17 cellular contexts compared by ENCODE assay signal in genomic region chr4:18932940-18933339, GRCh38.
DNase-seq lines count a peak whose midpoint lies in the region; ATAC-seq and TF ChIP-seq lines count a peak whose summit lies in the region.
"Had no signal": no experiment of that assay in that cellular context is flagged by ENCODE, and none has a peak within 500 bp of the region (broad histone marks: within the 10 kb centered on the region; RNA-seq: fewer than 3 reads in every experiment).

No MANE protein-coding gene starts in this region.

- no peak for TF ChIP-seq EP300 in SK-N-SH (IDR thresholded peaks at IDR 0.05; ENCODE audit: borderline replicate concordance in 1 of 2, low read depth in 1 of 2, low read length in 1 of 2)

- intact Hi-C loops in left ventricle myocardium superior (cut with micrococcal nuclease) (loop anchor here (5.0 kb wide), 1 partner anchor 246 kb away; no protein-coding TSS in a partner anchor), Caco-2 (cut with micrococcal nuclease; ENCODE audit: unreplicated experiment) (loop anchor here (10.0 kb wide), 1 partner anchor 118 kb away; no protein-coding TSS in a partner anchor)

- no peaks in the 10 kb centered on the region for H3K36me3 Mint-ChIP-seq in mesothelial cell of epicardium
- no peaks in the 10 kb centered on the region for H3K36me3 Mint-ChIP-seq in Caco-2 (ENCODE audit: insufficient read depth, unreplicated experiment)

- H2AFZ ChIP-seq in SK-N-SH (ENCODE audit: low read depth), result no peak overlapping the region

- DNase-seq in SK-N-SH (no peak), SK-N-DZ (ENCODE audit: low spot score) (peak; percentile 3), left ventricle myocardium superior (no peak), mesothelial cell of epicardium (ENCODE audit: low spot score in 2 of 2, unreplicated experiment in 2 of 2) (no peak), Caco-2 (no peak)
- DNase-seq: AML-193; Calu3; CD4-positive, alpha-beta T cell; DMS79 treated with DMSO at 0.1 percent for 48 hours; HCEC 1CT had no signal

- no peak overlapping the region for H3K4me3 ChIP-seq in SK-N-SH (ENCODE audit: low read depth in 2 of 2, low read length in 1 of 2)
- H3K4me3 ChIP-seq in Caco-2 (ENCODE audit: low read depth, low read length), result no peak overlapping the region
- H3K4me3 ChIP-seq: A549, GM23338 had no signal

- H3K9me3 Mint-ChIP-seq in mesothelial cell of epicardium, result peaks cover 12% of the 10 kb centered on the region
- peaks cover 12% of the 10 kb centered on the region for H3K9me3 Mint-ChIP-seq in Caco-2 (ENCODE audit: unreplicated experiment)
- H3K9me3 Mint-ChIP-seq: GM23338 had no signal

- H3F3A ChIP-seq in SK-N-SH (replicated peaks; ENCODE audit: insufficient read depth), result no peaks in the 10 kb centered on the region

- CTCF ChIA-PET in SK-N-SH (lab: Yijun Ruan, JAX) (no interaction called here), Caco-2 (lab: Charles Lee) (interaction anchor here (0.5 kb wide), 1 partner anchor 265 kb away, joined by 5 read pairs; no protein-coding TSS in a partner anchor)

- H3K27ac ChIP-seq in SK-N-SH (ENCODE audit: low read depth in 2 of 2, low read length in 1 of 2), result no peak overlapping the region
- H3K27ac ChIP-seq: 22Rv1, A549, C4-2B, HL-60 had no signal

- no peaks in the 10 kb centered on the region for H3K36me3 ChIP-seq in SK-N-SH (replicated peaks in 1 of 2; ENCODE audit: control insufficient read depth in 1 of 2, insufficient read depth in 2 of 2, low read length in 1 of 2)
- H3K36me3 ChIP-seq in Caco-2 (ENCODE audit: control insufficient read depth, insufficient read depth, low read length), result no peaks in the 10 kb centered on the region

- peak overlapping the region; percentile 13 for H3K27ac Mint-ChIP-seq in mesothelial cell of epicardium
- H3K27ac Mint-ChIP-seq in Caco-2 (ENCODE audit: unreplicated experiment), result no peak overlapping the region
- H3K27ac Mint-ChIP-seq: CD4-positive, alpha-beta T cell; GM23338 had no signal

- no peak overlapping the region for H3K9ac ChIP-seq in SK-N-SH

- no TSS peak for BruUV-seq in Caco-2 (replicated peaks; lab: Mats Ljungman, UMichigan)

- no peaks in the 10 kb centered on the region for H3K9me2 ChIP-seq in SK-N-SH

- 45% methylated on average over 1 of the region's 1 CpG for WGBS in SK-N-SH (ENCODE audit: low lambda C conversion rate)

- H3K27me3 Mint-ChIP-seq in mesothelial cell of epicardium (ENCODE audit: low read depth) (no peaks in the 10 kb centered on the region), Caco-2 (ENCODE audit: insufficient read depth, unreplicated experiment) (no peaks in the 10 kb centered on the region)
- H3K27me3 Mint-ChIP-seq: CD4-positive, alpha-beta T cell had no signal

- no peaks in the 10 kb centered on the region for H3K27me3 ChIP-seq in SK-N-SH (ENCODE audit: insufficient read depth)
- no peaks in the 10 kb centered on the region for H3K27me3 ChIP-seq in Caco-2 (replicated peaks; ENCODE audit: control insufficient read depth, insufficient read depth, low read length)

- H3K4me1 ChIP-seq in SK-N-SH (ENCODE audit: control insufficient read depth in 1 of 2, insufficient read depth in 2 of 2, low read depth in 1 of 2, low read length in 1 of 2) (no peaks in the 10 kb centered on the region; a peak in 1 of 4 replicates), Caco-2 (no peaks in the 10 kb centered on the region)
- H3K4me1 ChIP-seq: A549 had no signal

- no peak overlapping the region for H3K4me2 ChIP-seq in SK-N-SH
- H3K4me2 ChIP-seq: A549, GM23338 had no signal

- no peak for ATAC-seq in SK-N-SH treated with all-trans-retinoic acid at 6 μM for 48 hours
- peak; percentile 84 for ATAC-seq in left ventricle myocardium superior
- no peak for ATAC-seq in HG03196 (IDR thresholded peaks at IDR 0.05; ENCODE audit: unreplicated experiment)
- ATAC-seq: A549, GM23338 had no signal

- H3K79me2 ChIP-seq in SK-N-SH (ENCODE audit: insufficient read depth), result no peaks in the 10 kb centered on the region

- H4K20me1 ChIP-seq in SK-N-SH (ENCODE audit: insufficient read depth), result no peaks in the 10 kb centered on the region

- TF ChIP-seq RAD21 in SK-N-SH (IDR thresholded peaks at IDR 0.05; ENCODE audit: low read length), result no peak

- H3K9me3 ChIP-seq in SK-N-SH (no peaks in the 10 kb centered on the region), Caco-2 (no peaks in the 10 kb centered on the region)
- H3K9me3 ChIP-seq: A549 had no signal

- POLR2A ChIA-PET in SK-N-SH (lab: Yijun Ruan, JAX), result no interaction called here
- POLR2A ChIA-PET in Caco-2 (lab: Charles Lee), result no interaction called here

- H3K4me3 Mint-ChIP-seq in mesothelial cell of epicardium (no peak overlapping the region), Caco-2 (ENCODE audit: unreplicated experiment) (no peak overlapping the region)
- H3K4me3 Mint-ChIP-seq: CD4-positive, alpha-beta T cell; GM23338 had no signal

- TF ChIP-seq CTCF in SK-N-SH (IDR thresholded peaks at IDR 0.05) (no peak), mesothelial cell of epicardium (IDR thresholded peaks at IDR 0.05; ENCODE audit: unreplicated experiment) (no peak), Caco-2 (IDR thresholded peaks at IDR 0.05; ENCODE audit: insufficient read depth in 1 of 2, low read depth in 1 of 2, low read length in 1 of 2, severe bottlenecking in 1 of 2, unreplicated experiment in 1 of 2) (no peak)

- H3K4me1 Mint-ChIP-seq in mesothelial cell of epicardium (peaks cover 24% of the 10 kb centered on the region), Caco-2 (ENCODE audit: low read depth, unreplicated experiment) (no peaks in the 10 kb centered on the region)

TF ChIP-seq in SK-N-SH treated with all-trans-retinoic acid at 6 μM for 48 hours, 23 proteins besides CTCF, POLR2A, EP300 and RAD21 (continues in another document):
- TF ChIP-seq ISL1 (CRISPR knock-in tag; IDR thresholded peaks at IDR 0.05), result peak; percentile 35; the same call in 1 of the 2 replicates
- no peak for TF ChIP-seq CREB5 (CRISPR knock-in tag; IDR thresholded peaks at IDR 0.05; ENCODE audit: low read depth)
- no peak for TF ChIP-seq TCF4 (CRISPR knock-in tag; IDR thresholded peaks at IDR 0.05; ENCODE audit: borderline replicate concordance)
- no peak for TF ChIP-seq OSR1 (CRISPR knock-in tag; IDR thresholded peaks at IDR 0.05)
- no peak for TF ChIP-seq ZFP30 (CRISPR knock-in tag; IDR thresholded peaks at IDR 0.05)
- TF ChIP-seq ESRRG (CRISPR knock-in tag; IDR thresholded peaks at IDR 0.05), result no peak

TF ChIP-seq in SK-N-SH, 30 proteins besides CTCF, POLR2A, EP300 and RAD21:
- TF ChIP-seq, protein P1, sequence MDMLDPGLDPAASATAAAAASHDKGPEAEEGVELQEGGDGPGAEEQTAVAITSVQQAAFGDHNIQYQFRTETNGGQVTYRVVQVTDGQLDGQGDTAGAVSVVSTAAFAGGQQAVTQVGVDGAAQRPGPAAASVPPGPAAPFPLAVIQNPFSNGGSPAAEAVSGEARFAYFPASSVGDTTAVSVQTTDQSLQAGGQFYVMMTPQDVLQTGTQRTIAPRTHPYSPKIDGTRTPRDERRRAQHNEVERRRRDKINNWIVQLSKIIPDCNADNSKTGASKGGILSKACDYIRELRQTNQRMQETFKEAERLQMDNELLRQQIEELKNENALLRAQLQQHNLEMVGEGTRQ (IDR thresholded peaks at IDR 0.05; ENCODE audit: borderline replicate concordance, low read depth, low read length), result no peak
- TF ChIP-seq ELF1 (IDR thresholded peaks at IDR 0.05) (no peak), NRF1 (IDR thresholded peaks at IDR 0.05; ENCODE audit: low read depth, low read length) (no peak), FOXJ3 (CRISPR knock-in tag; IDR thresholded peaks at IDR 0.05) (no peak), MAX (IDR thresholded peaks at IDR 0.05; ENCODE audit: low read depth) (no peak), EZH2phosphoT487 (IDR thresholded peaks at IDR 0.05; ENCODE audit: borderline replicate concordance, low read depth) (no peak), TCF12 (IDR thresholded peaks at IDR 0.05) (no peak), MXI1 (IDR thresholded peaks at IDR 0.05; ENCODE audit: low read depth, low read length) (no peak), SMC3 (IDR thresholded peaks at IDR 0.05; ENCODE audit: low read depth, low read length) (no peak), RFX5 (IDR thresholded peaks at IDR 0.05; ENCODE audit: low read length) (no peak), FOSL2 (IDR thresholded peaks at IDR 0.05; ENCODE audit: borderline replicate concordance, low read depth) (no peak), TAF1 (IDR thresholded peaks at IDR 0.05; ENCODE audit: borderline replicate concordance, low read depth, low read length) (no peak), NFIC (IDR thresholded peaks at IDR 0.05; ENCODE audit: borderline replicate concordance) (no peak), FOXM1 (IDR thresholded peaks at IDR 0.05; ENCODE audit: low read depth) (no peak), GATA2 (CRISPR knock-in tag; IDR thresholded peaks at IDR 0.05) (no peak), POLR2AphosphoS5 (IDR thresholded peaks at IDR 0.05; ENCODE audit: low read depth, low read length) (no peak), RCOR1 (IDR thresholded peaks at IDR 0.05; ENCODE audit: low read length) (no peak)
- TF ChIP-seq, protein P2, sequence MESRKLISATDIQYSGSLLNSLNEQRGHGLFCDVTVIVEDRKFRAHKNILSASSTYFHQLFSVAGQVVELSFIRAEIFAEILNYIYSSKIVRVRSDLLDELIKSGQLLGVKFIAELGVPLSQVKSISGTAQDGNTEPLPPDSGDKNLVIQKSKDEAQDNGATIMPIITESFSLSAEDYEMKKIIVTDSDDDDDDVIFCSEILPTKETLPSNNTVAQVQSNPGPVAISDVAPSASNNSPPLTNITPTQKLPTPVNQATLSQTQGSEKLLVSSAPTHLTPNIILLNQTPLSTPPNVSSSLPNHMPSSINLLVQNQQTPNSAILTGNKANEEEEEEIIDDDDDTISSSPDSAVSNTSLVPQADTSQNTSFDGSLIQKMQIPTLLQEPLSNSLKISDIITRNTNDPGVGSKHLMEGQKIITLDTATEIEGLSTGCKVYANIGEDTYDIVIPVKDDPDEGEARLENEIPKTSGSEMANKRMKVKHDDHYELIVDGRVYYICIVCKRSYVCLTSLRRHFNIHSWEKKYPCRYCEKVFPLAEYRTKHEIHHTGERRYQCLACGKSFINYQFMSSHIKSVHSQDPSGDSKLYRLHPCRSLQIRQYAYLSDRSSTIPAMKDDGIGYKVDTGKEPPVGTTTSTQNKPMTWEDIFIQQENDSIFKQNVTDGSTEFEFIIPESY (IDR thresholded peaks at IDR 0.05; ENCODE audit: borderline replicate concordance, low read depth), result no peak
